31 cellular contexts compared by ENCODE assay signal in the genomic region with DNA sequence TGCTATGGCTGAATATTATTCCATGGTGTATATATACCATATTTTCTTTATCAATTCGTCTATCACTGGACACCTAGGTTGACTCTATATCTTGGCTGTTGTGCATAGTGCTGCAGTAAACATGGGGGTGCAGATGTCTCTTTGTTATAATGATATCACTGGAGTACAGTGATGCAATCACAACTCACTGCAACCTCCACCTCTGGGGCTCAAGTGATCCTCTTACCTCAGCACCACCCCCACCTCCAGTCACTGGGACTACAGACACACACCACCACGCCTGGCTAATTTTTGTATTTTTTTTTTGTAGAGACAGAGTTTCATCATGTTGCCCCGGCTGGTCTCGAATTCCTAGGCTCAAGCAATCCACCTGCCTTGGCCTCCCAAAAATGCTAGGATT.
"Had no signal": no experiment of that assay in that cellular context is flagged by ENCODE, and none has a peak within 500 bp of the region (broad histone marks: within the 10 kb centered on the region; RNA-seq: fewer than 3 reads in every experiment).

No MANE protein-coding gene starts in this region.

- H3K4me3 ChIP-seq: MG63, SJCRH30 had no signal

- H3K4me1 ChIP-seq: SJCRH30 had no signal

- ATAC-seq: activated naive CD4-positive, alpha-beta T cell treated with anti-CD3 and anti-CD28 coated beads, Interleukin-2, amount 50 U/mL, for 72 hours; activated naive CD8-positive, alpha-beta T cell treated with anti-CD3 and anti-CD28 coated beads, Interleukin-2, amount 50 U/mL, for 24 hours; activated T-cell treated with anti-CD3 and anti-CD28 coated beads, Interleukin-2, amount 50 U/mL, for 4 hours; Panc1; Right ventricle myocardium inferior had no signal

- H3K9me3 ChIP-seq: MG63, SJCRH30, SK-N-SH had no signal

- H3K9me3 Mint-ChIP-seq: activated CD4-positive, alpha-beta memory T cell treated with anti-CD3 and anti-CD28 coated beads for 36 hours; activated CD4-positive, alpha-beta T cell treated with anti-CD3 and anti-CD28 coated beads, Interleukin-2, amount 10 ng/mL, durations not matched to agents 7 days and 5 days; activated naive CD4-positive, alpha-beta T cell treated with anti-CD3 and anti-CD28 coated beads, Interleukin-2, amount 50 U/mL, for 72 hours; activated naive CD8-positive, alpha-beta T cell treated with anti-CD3 and anti-CD28 coated beads, Interleukin-2, amount 50 U/mL, for 24 hours; activated T-cell treated with anti-CD3 and anti-CD28 coated beads, Interleukin-2, amount 50 U/mL, for 4 hours; brain had no signal

- H3K4me3 Mint-ChIP-seq: activated CD4-positive, alpha-beta memory T cell treated with anti-CD3 and anti-CD28 coated beads for 36 hours; activated CD4-positive, alpha-beta T cell treated with anti-CD3 and anti-CD28 coated beads, Interleukin-2, amount 10 ng/mL, durations not matched to agents 7 days and 5 days; activated naive CD8-positive, alpha-beta T cell treated with anti-CD3 and anti-CD28 coated beads, Interleukin-2, amount 50 U/mL, for 24 hours; activated T-cell treated with anti-CD3 and anti-CD28 coated beads, Interleukin-2, amount 50 U/mL, for 4 hours; brain had no signal

- H3K27me3 ChIP-seq: MG63, SJCRH30 had no signal

- H3K27ac ChIP-seq: SJCRH30 had no signal

- H3K4me1 Mint-ChIP-seq: activated CD4-positive, alpha-beta T cell treated with anti-CD3 and anti-CD28 coated beads, Interleukin-2, amount 10 ng/mL, durations not matched to agents 7 days and 5 days; activated naive CD8-positive, alpha-beta T cell treated with anti-CD3 and anti-CD28 coated beads, Interleukin-2, amount 50 U/mL, for 24 hours had no signal

- H3K27me3 Mint-ChIP-seq: activated CD4-positive, alpha-beta memory T cell treated with anti-CD3 and anti-CD28 coated beads for 36 hours; activated CD4-positive, alpha-beta T cell treated with anti-CD3 and anti-CD28 coated beads, Interleukin-2, amount 10 ng/mL, durations not matched to agents 7 days and 5 days; activated naive CD8-positive, alpha-beta T cell treated with anti-CD3 and anti-CD28 coated beads, Interleukin-2, amount 50 U/mL, for 24 hours had no signal

- FAIRE-seq: astrocyte, TTC549 had no signal

- H3K27ac Mint-ChIP-seq: activated CD4-positive, alpha-beta memory T cell treated with anti-CD3 and anti-CD28 coated beads for 36 hours; activated CD4-positive, alpha-beta T cell treated with anti-CD3 and anti-CD28 coated beads, Interleukin-2, amount 10 ng/mL, durations not matched to agents 7 days and 5 days; activated naive CD4-positive, alpha-beta T cell treated with anti-CD3 and anti-CD28 coated beads, Interleukin-2, amount 50 U/mL, for 72 hours; activated naive CD8-positive, alpha-beta T cell treated with anti-CD3 and anti-CD28 coated beads, Interleukin-2, amount 50 U/mL, for 24 hours had no signal

- H3K4me2 ChIP-seq: SK-N-SH had no signal

- DNase-seq: activated CD4-positive, alpha-beta memory T cell treated with anti-CD3 and anti-CD28 coated beads for 36 hours; activated CD4-positive, alpha-beta T cell treated with anti-CD3 and anti-CD28 coated beads, Interleukin-2, amount 10 ng/mL, durations not matched to agents 7 days and 5 days; activated CD4-positive, CD25-positive, alpha-beta regulatory T cell; activated CD8-positive, alpha-beta memory T cell treated with anti-CD3 and anti-CD28 coated beads for 24 hours; activated effector memory CD4-positive, alpha-beta T cell treated with anti-CD3 and anti-CD28 coated beads, Interleukin-2, amount 50 U/mL, for 16 hours; activated naive CD4-positive, alpha-beta T cell treated with Interleukin-2 at 50 U/mL for 16 hours; activated naive CD8-positive, alpha-beta T cell treated with anti-CD3 and anti-CD28 coated beads, Interleukin-2, amount 50 U/mL, for 24 hours; activated T-cell treated with anti-CD3 and anti-CD28 coated beads, Interleukin-2, amount 50 U/mL, for 4 hours; amniotic stem cell; MG63; MV-4-11; NCI-H1105; NCI-H1436; NCI-H1694 treated with DMSO at 0.1 percent for 48 hours; NCI-H2029 treated with DMSO at 0.1 percent for 48 hours; NCI-H446; NCI-H524 treated with DMSO at 0.1 percent for 48 hours; NCI-H748 treated with DMSO at 0.1 percent for 48 hours; NK-92 treated with Interleukin-12 subunit alpha and Interleukin-12 subunit beta, amount 100 ng/mL, for 24 hours; OCI-M1; RPMI8226; SJCRH30; SK-N-SH; T-helper 2 cell; T1000 had no signal

- H3K9ac ChIP-seq: SK-N-SH had no signal
